In genomic region chr2:8659092-8659734, GRCh38 we compare ENCODE assay signal across 1 cellular context.
TF ChIP-seq lines count a peak whose summit lies in the region.

No MANE protein-coding gene starts in this region.

TF ChIP-seq in GM12878, 131 proteins besides CTCF, POLR2A, EP300 and RAD21:
- no peak for TF ChIP-seq E2F8 (IDR thresholded peaks at IDR 0.05; ENCODE audit: low read depth, partially characterized antibody)
- TF ChIP-seq MTA3 (IDR thresholded peaks at IDR 0.05; ENCODE audit: borderline replicate concordance, low read length): no peak
- no peak for TF ChIP-seq YBX1 (IDR thresholded peaks at IDR 0.05)
- no peak for TF ChIP-seq TBL1XR1 (IDR thresholded peaks at IDR 0.05; ENCODE audit: low read depth, low read length)
- TF ChIP-seq IKZF2 (IDR thresholded peaks at IDR 0.05): no peak
- TF ChIP-seq ELK1 (IDR thresholded peaks at IDR 0.05; ENCODE audit: low read depth, low read length): no peak
- TF ChIP-seq BACH1 (IDR thresholded peaks at IDR 0.05; ENCODE audit: borderline replicate concordance): no peak
- no peak for TF ChIP-seq SMC3 (IDR thresholded peaks at IDR 0.05; ENCODE audit: borderline replicate concordance, low read length)
- TF ChIP-seq CREM (IDR thresholded peaks at IDR 0.05; ENCODE audit: low read depth): no peak
- TF ChIP-seq TAF1 (IDR thresholded peaks at IDR 0.05; ENCODE audit: borderline replicate concordance, low read depth, low read length): no peak
- TF ChIP-seq HSF1 (IDR thresholded peaks at IDR 0.05; ENCODE audit: low read depth, low read length): no peak
- TF ChIP-seq YY1 (IDR thresholded peaks at IDR 0.05; ENCODE audit: low read depth, low read length): no peak
- no peak for TF ChIP-seq HDAC6 (IDR thresholded peaks at IDR 0.05; ENCODE audit: unreplicated experiment)
- TF ChIP-seq LARP7 (IDR thresholded peaks at IDR 0.05): no peak
- TF ChIP-seq RFX5 (IDR thresholded peaks at IDR 0.05; ENCODE audit: low read depth, low read length): no peak
- TF ChIP-seq ZBED1 (IDR thresholded peaks at IDR 0.05; ENCODE audit: borderline replicate concordance): no peak
- no peak for TF ChIP-seq SMAD1 (IDR thresholded peaks at IDR 0.05; ENCODE audit: low read depth, partially characterized antibody)
